In genomic region chr17:58174871-58175270, GRCh38 we compare ENCODE assay signal across 7 cellular contexts.
"Had no signal": no experiment of that assay in that cellular context is flagged by ENCODE, and none has a peak within 500 bp of the region (broad histone marks: within the 10 kb centered on the region; RNA-seq: fewer than 3 reads in every experiment).

No MANE protein-coding gene starts in this region.

- H3K27ac ChIP-seq: HL-60 had no signal

- H3K9me3 Mint-ChIP-seq: GM23338, H9, HFFc6 had no signal

- H3K4me3 ChIP-seq: GM23338 had no signal

- H3K4me1 Mint-ChIP-seq: GM23338 had no signal

- H3K27ac Mint-ChIP-seq: GM23338, H9, HFFc6 had no signal

- H3K4me3 Mint-ChIP-seq: GM23338, H9, HFFc6 had no signal

- DNase-seq: H9, HCEC 1CT, HFFc6, IMR-90, KBM-7 had no signal
